ENCODE assay signal across 15 cellular contexts in genomic region chr18:48875942-48876511, GRCh38.
DNase-seq lines count a peak whose midpoint lies in the region; ATAC-seq, FAIRE-seq and TF ChIP-seq lines count a peak whose summit lies in the region.
"Had no signal": no experiment of that assay in that cellular context is flagged by ENCODE, and none has a peak within 500 bp of the region (broad histone marks: within the 10 kb centered on the region; RNA-seq: fewer than 3 reads in every experiment).

No MANE protein-coding gene starts in this region.

- CTCF ChIA-PET in OCI-LY7 (lab: Charles Lee; ENCODE audit: unreplicated experiment), result no interaction called here

- H3K27ac ChIP-seq in OCI-LY7 (ENCODE audit: low read depth, low read length, poor library complexity, severe bottlenecking), result no peak overlapping the region
- H3K27ac ChIP-seq: breast epithelium, epithelial cell of prostate had no signal

- H3K27ac Mint-ChIP-seq in progenitor cell of endocrine pancreas, result no peak overlapping the region
- H3K27ac Mint-ChIP-seq: activated T-helper 2 cell treated with anti-CD3 and anti-CD28 coated beads, Interferon-gamma antibody, Interleukin-2, Interleukin-4, amounts not matched to agents 10 μg/mL and 5 μg/mL and 100 μg/mL, durations not matched to agents 14 hours and 24 hours and 36 hours had no signal

- ATAC-seq in GM19035 (IDR thresholded peaks at IDR 0.05; ENCODE audit: unreplicated experiment), result no peak

- intact Hi-C loops in OCI-LY7 (cut with micrococcal nuclease; ENCODE audit: unreplicated experiment), result no loop called here

- no peaks in the 10 kb centered on the region for H3K36me3 Mint-ChIP-seq in progenitor cell of endocrine pancreas (ENCODE audit: insufficient read depth)

- no peaks in the 10 kb centered on the region for H3K9me2 ChIP-seq in OCI-LY7 (ENCODE audit: insufficient read depth, low read length)

- H3K4me3 Mint-ChIP-seq in progenitor cell of endocrine pancreas (ENCODE audit: low read depth), result no peak overlapping the region

- H3K9me3 ChIP-seq in OCI-LY7 (ENCODE audit: low read length), result no peaks in the 10 kb centered on the region
- H3K9me3 ChIP-seq: breast epithelium had no signal

- H4K20me1 ChIP-seq in OCI-LY7 (ENCODE audit: insufficient read depth, low read length), result no peaks in the 10 kb centered on the region

- no peaks in the 10 kb centered on the region for H3K36me3 ChIP-seq in OCI-LY7 (ENCODE audit: insufficient read depth, low read length)
- H3K36me3 ChIP-seq: breast epithelium had no signal

- TF ChIP-seq POLR2A in GM12891 (IDR thresholded peaks at IDR 0.05; ENCODE audit: low read depth, low read length), result no peak

- peaks cover 2% of the 10 kb centered on the region for H3K4me1 ChIP-seq in OCI-LY7 (ENCODE audit: insufficient read depth, low read length, poor library complexity, severe bottlenecking)
- H3K4me1 ChIP-seq: breast epithelium had no signal

- BruUV-seq in OCI-LY7 (replicated peaks; lab: Mats Ljungman, UMichigan), result no TSS peak

- no peak overlapping the region for H3K4me3 ChIP-seq in OCI-LY7 (ENCODE audit: low read depth, low read length, poor library complexity, severe bottlenecking)
- H3K4me3 ChIP-seq: breast epithelium had no signal

- no peak for DNase-seq in GM12891 (ENCODE audit: insufficient read length, low spot score)
- DNase-seq in NOMO-1 (lab: John Stamatoyannopoulos, UW; ENCODE audit: unreplicated experiment in 2 of 2), result peak; percentile 16 to 34
- peak; percentile 83 for DNase-seq in glomerular visceral epithelial cell (ENCODE audit: extremely low spot score)
- no peak for DNase-seq in progenitor cell of endocrine pancreas (ENCODE audit: low spot score, unreplicated experiment)
- no peak for DNase-seq in OCI-LY7 (ENCODE audit: low spot score)
- no peak for DNase-seq in hepatic stellate cell (ENCODE audit: low spot score)
- DNase-seq: activated CD4-positive, alpha-beta T cell treated with anti-CD3 and anti-CD28 coated beads for 48 hours; Calu3; NCI-H187; NCI-H82 had no signal

- no peak overlapping the region for H3K4me2 ChIP-seq in OCI-LY7 (ENCODE audit: low read length)

- no peak for FAIRE-seq in GM12891 (lab: Jason Lieb, UNC)
- FAIRE-seq: H54 had no signal

- H3K4me1 Mint-ChIP-seq in progenitor cell of endocrine pancreas (ENCODE audit: low read depth), result peaks cover 16% of the 10 kb centered on the region

- H2AFZ ChIP-seq in OCI-LY7 (ENCODE audit: low read length), result no peak overlapping the region

- no peaks in the 10 kb centered on the region for H3K9me3 Mint-ChIP-seq in progenitor cell of endocrine pancreas (ENCODE audit: low read depth)
- H3K9me3 Mint-ChIP-seq: activated T-helper 2 cell treated with anti-CD3 and anti-CD28 coated beads, Interferon-gamma antibody, Interleukin-2, Interleukin-4, amounts not matched to agents 10 μg/mL and 5 μg/mL and 100 μg/mL, durations not matched to agents 14 hours and 24 hours and 36 hours had no signal

- TF ChIP-seq CTCF in progenitor cell of endocrine pancreas (IDR thresholded peaks at IDR 0.05; ENCODE audit: unreplicated experiment) (peak; percentile 34), OCI-LY7 (conservative IDR thresholded peaks at IDR 0.05; ENCODE audit: low read length) (no peak)

- POLR2A ChIA-PET in OCI-LY7 (lab: Charles Lee), result no interaction called here

- H3K27me3 Mint-ChIP-seq in progenitor cell of endocrine pancreas, result peaks cover 13% of the 10 kb centered on the region

- H3K79me2 ChIP-seq in OCI-LY7 (ENCODE audit: insufficient read depth, low read depth, low read length), result no peaks in the 10 kb centered on the region

TF ChIP-seq in GM12891, 5 proteins besides CTCF, POLR2A, EP300 and RAD21:
- no peak for TF ChIP-seq POLR2AphosphoS5 (IDR thresholded peaks at IDR 0.05; ENCODE audit: low read depth, low read length)
- TF ChIP-seq POU2F2 (IDR thresholded peaks at IDR 0.05; ENCODE audit: low read depth, low read length), result no peak
- TF ChIP-seq SPI1 (IDR thresholded peaks at IDR 0.05; ENCODE audit: low read depth, low read length), result peak; percentile 95
- TF ChIP-seq PAX5 (IDR thresholded peaks at IDR 0.05; ENCODE audit: insufficient read depth, low read length, severe bottlenecking), result no peak
- no peak for TF ChIP-seq TAF1 (IDR thresholded peaks at IDR 0.05; ENCODE audit: low read depth, low read length)
TF ChIP-seq in GM12891: peak in this region for 1.

Comparison
In these comparisons a context has a peak if more than half of its experiments do, and no peak if none do; other contexts are left out.
1. DNase-seq: peak in NOMO-1 (2 of 2) and glomerular visceral epithelial cell (single experiment); none in GM12891 (single experiment), progenitor cell of endocrine pancreas (single experiment), OCI-LY7 (single experiment) and hepatic stellate cell (single experiment).